Comparison of ENCODE assay signal across 1 cellular context in genomic region chr6:7471171-7471570, GRCh38.
TF ChIP-seq lines count a peak whose summit lies in the region.

No MANE protein-coding gene starts in this region.

TF ChIP-seq in GM23338, 12 proteins besides CTCF, POLR2A, EP300 and RAD21 (continued from another document):
- TF ChIP-seq ETS1 (IDR thresholded peaks at IDR 0.05) = no peak
- TF ChIP-seq ZNF114 (CRISPR knock-in tag; IDR thresholded peaks at IDR 0.05) = no peak
- no peak for TF ChIP-seq EZH2phosphoT487 (IDR thresholded peaks at IDR 0.05; ENCODE audit: unreplicated experiment)
- no peak for TF ChIP-seq JUNB (IDR thresholded peaks at IDR 0.05; ENCODE audit: unreplicated experiment)
- no peak for TF ChIP-seq EZH2 (IDR thresholded peaks at IDR 0.05; ENCODE audit: low read depth, unreplicated experiment)
- TF ChIP-seq, protein P1, sequence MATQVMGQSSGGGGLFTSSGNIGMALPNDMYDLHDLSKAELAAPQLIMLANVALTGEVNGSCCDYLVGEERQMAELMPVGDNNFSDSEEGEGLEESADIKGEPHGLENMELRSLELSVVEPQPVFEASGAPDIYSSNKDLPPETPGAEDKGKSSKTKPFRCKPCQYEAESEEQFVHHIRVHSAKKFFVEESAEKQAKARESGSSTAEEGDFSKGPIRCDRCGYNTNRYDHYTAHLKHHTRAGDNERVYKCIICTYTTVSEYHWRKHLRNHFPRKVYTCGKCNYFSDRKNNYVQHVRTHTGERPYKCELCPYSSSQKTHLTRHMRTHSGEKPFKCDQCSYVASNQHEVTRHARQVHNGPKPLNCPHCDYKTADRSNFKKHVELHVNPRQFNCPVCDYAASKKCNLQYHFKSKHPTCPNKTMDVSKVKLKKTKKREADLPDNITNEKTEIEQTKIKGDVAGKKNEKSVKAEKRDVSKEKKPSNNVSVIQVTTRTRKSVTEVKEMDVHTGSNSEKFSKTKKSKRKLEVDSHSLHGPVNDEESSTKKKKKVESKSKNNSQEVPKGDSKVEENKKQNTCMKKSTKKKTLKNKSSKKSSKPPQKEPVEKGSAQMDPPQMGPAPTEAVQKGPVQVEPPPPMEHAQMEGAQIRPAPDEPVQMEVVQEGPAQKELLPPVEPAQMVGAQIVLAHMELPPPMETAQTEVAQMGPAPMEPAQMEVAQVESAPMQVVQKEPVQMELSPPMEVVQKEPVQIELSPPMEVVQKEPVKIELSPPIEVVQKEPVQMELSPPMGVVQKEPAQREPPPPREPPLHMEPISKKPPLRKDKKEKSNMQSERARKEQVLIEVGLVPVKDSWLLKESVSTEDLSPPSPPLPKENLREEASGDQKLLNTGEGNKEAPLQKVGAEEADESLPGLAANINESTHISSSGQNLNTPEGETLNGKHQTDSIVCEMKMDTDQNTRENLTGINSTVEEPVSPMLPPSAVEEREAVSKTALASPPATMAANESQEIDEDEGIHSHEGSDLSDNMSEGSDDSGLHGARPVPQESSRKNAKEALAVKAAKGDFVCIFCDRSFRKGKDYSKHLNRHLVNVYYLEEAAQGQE (IDR thresholded peaks at IDR 0.05; ENCODE audit: unreplicated experiment) = no peak
